13 cellular contexts compared by ENCODE assay signal in the genomic region with DNA sequence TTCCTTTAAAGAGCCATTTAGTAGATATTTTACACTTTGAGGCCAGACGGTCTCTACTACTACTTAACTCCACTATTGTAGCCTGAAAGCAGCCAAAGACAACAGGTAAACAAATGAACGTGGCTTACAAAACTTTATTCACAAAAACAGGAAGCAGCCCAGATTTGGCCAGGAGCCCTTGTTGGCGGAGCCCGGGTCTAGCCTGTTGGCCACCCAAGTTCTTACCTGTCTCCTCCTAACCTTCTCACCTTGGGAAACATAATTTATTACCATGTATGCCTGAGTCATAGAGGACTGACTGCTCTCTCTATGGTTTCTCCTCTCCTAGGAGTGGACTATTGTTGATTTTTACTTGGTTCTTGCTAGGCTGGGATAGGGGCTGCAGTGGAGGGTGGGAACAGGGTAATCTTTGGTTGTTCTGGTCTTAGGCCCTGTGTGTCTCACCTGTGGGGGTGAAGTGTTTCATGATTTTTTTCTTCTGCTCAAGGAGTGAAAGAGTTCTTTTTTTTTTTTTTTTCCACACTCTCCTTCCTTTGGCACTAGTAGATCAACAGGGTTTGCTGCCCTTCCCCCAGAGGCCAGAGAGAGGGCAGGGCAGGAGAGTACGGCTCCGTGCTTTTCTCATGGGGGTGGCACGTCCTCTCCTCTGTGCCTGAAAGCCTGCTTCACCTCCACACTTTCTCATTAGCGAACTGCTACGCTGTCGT.
DNase-seq lines count a peak whose midpoint lies in the region; ATAC-seq and TF ChIP-seq lines count a peak whose summit lies in the region.
"Had no signal": no experiment of that assay in that cellular context is flagged by ENCODE, and none has a peak within 500 bp of the region (broad histone marks: within the 10 kb centered on the region; RNA-seq: fewer than 3 reads in every experiment).

No MANE protein-coding gene starts in this region.

- CTCF ChIA-PET in Calu3 (lab: Charles Lee): no interaction called here
- CTCF ChIA-PET in PC-9 (lab: Charles Lee): no interaction called here

- BruUV-seq in Calu3 (replicated peaks; lab: Mats Ljungman, UMichigan): no TSS peak
- BruUV-seq in PC-9 (replicated peaks; lab: Mats Ljungman, UMichigan): no TSS peak

- peaks cover 26% of the 10 kb centered on the region for H3K4me1 ChIP-seq in PC-9 (replicated peaks; ENCODE audit: insufficient read depth)

- H3K4me3 Mint-ChIP-seq in Calu3 (ENCODE audit: low read depth, unreplicated experiment) (peak overlapping the region; percentile 48), nephron progenitor cell (peak overlapping the region; percentile 43)

- no peak overlapping the region for H3K4me3 ChIP-seq in PC-9
- H3K4me3 ChIP-seq: BLaER1 had no signal

- no peaks in the 10 kb centered on the region for H3K27me3 ChIP-seq in PC-9 (ENCODE audit: insufficient read depth, low read depth)
- H3K27me3 ChIP-seq: BLaER1 had no signal

- peak overlapping the region; percentile 66 for H3K4me2 ChIP-seq in PC-9
- H3K4me2 ChIP-seq: BLaER1, KMS-11 had no signal

- no peaks in the 10 kb centered on the region for H3K36me3 ChIP-seq in PC-9 (ENCODE audit: low read depth)

- H3K27ac Mint-ChIP-seq in Calu3 (ENCODE audit: unreplicated experiment): peak overlapping the region; percentile 70
- H3K27ac Mint-ChIP-seq in nephron progenitor cell: peak overlapping the region; percentile 93

- H3K79me2 ChIP-seq in PC-9 (ENCODE audit: low read depth): 0 out of 2 replicates have a peak, but pooled peaks cover 8% of the 10 kb centered on the region

- no peaks in the 10 kb centered on the region for H3K9me3 Mint-ChIP-seq in Calu3 (ENCODE audit: low read depth, unreplicated experiment)
- H3K9me3 Mint-ChIP-seq in nephron progenitor cell: peaks cover 4% of the 10 kb centered on the region

- peaks cover 36% of the 10 kb centered on the region for H3K4me1 Mint-ChIP-seq in Calu3 (ENCODE audit: low read depth, unreplicated experiment)
- peaks cover 50% of the 10 kb centered on the region for H3K4me1 Mint-ChIP-seq in nephron progenitor cell

- H3K27me3 Mint-ChIP-seq in Calu3 (ENCODE audit: unreplicated experiment): no peaks in the 10 kb centered on the region
- H3K27me3 Mint-ChIP-seq in nephron progenitor cell (ENCODE audit: low read depth, poor library complexity): peaks cover 2% of the 10 kb centered on the region

- intact Hi-C loops in Calu3 (cut with micrococcal nuclease; ENCODE audit: unreplicated experiment): no loop called here
- intact Hi-C loops in PC-9 (cut with micrococcal nuclease; ENCODE audit: unreplicated experiment): no loop called here

- DNase-seq in Calu3 (peak; percentile 14), PC-9 (peak; percentile 66 to 81), nephron progenitor cell (no peak), GM10266 (ENCODE audit: extremely low spot score) (no peak), NCI-H774 (lab: John Stamatoyannopoulos, UW) (no peak), 8988T (no peak)
- DNase-seq: islet precursor cell, T-helper 9 cell had no signal

- POLR2A ChIA-PET in PC-9 (lab: Charles Lee; ENCODE audit: unreplicated experiment): no interaction called here

- TF ChIP-seq CTCF in Calu3 (IDR thresholded peaks at IDR 0.05; ENCODE audit: unreplicated experiment) (no peak), PC-9 (conservative IDR thresholded peaks at IDR 0.05) (no peak), nephron progenitor cell (IDR thresholded peaks at IDR 0.05) (no peak), GM10266 (IDR thresholded peaks at IDR 0.05; ENCODE audit: control insufficient read depth, insufficient read depth, low read depth, missing control alignments) (no peak)

- peak; percentile 85 for ATAC-seq in esophagus mucosa
- no peak for ATAC-seq in GM21528 (IDR thresholded peaks at IDR 0.05; ENCODE audit: low FRiP score, unreplicated experiment)
- ATAC-seq: Panc1 had no signal

- no peaks in the 10 kb centered on the region for H4K20me1 ChIP-seq in PC-9 (ENCODE audit: insufficient read depth)

- peak overlapping the region; percentile 66 for H2AFZ ChIP-seq in PC-9

- peak overlapping the region; percentile 80 for H3K27ac ChIP-seq in PC-9
- H3K27ac ChIP-seq: BLaER1, KMS-11 had no signal

- H3K9me3 ChIP-seq in PC-9 (ENCODE audit: insufficient read depth, low read depth): no peaks in the 10 kb centered on the region

- H3K9me2 ChIP-seq in PC-9 (ENCODE audit: insufficient read depth): no peaks in the 10 kb centered on the region

- peaks cover 13% of the 10 kb centered on the region; the same call in 1 of the 2 replicates for H3F3A ChIP-seq in PC-9 (ENCODE audit: insufficient read depth, low read depth)

- peaks cover 13% of the 10 kb centered on the region for H3K36me3 Mint-ChIP-seq in Calu3 (ENCODE audit: insufficient read depth, unreplicated experiment)
- H3K36me3 Mint-ChIP-seq in nephron progenitor cell (ENCODE audit: low read depth): peaks cover 40% of the 10 kb centered on the region

Comparison
In these comparisons a context has a peak if more than half of its experiments do, and no peak if none do; other contexts are left out.
1. DNase-seq: peak in Calu3 (single experiment) and PC-9 (2 of 2); none in nephron progenitor cell (single experiment), GM10266 (single experiment), NCI-H774 (single experiment) and 8988T (single experiment).